26 cellular contexts compared by ENCODE assay signal in the genomic region with DNA sequence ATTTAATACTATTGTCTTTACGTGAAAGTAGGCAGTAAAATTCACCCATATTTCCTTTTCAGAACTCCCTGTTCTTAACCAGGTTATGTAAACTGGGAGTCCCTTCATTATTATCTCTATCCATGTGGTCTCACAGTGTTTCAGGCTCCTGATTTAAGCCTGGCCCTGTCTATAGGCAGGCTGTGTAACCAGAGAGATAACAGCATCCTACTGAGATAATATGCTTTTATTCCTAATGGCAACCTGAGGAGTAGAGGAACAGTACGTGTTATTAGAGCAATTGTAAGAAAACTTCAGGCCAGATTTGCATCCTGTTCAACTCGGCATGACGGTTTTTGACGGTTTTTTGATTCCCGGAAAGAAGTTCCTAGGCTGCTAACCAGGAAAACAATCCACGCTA. TPM values are rescaled to one million over a fixed set of nuclear protein-coding genes. Genes with fewer than 3 reads are reported as not detected.
"Had no signal": no experiment of that assay in that cellular context is flagged by ENCODE, and none has a peak within 500 bp of the region (broad histone marks: within the 10 kb centered on the region; RNA-seq: fewer than 3 reads in every experiment).

No MANE protein-coding gene starts in this region.

- H3K36me3 ChIP-seq: brain microvascular endothelial cell, sigmoid colon, WERI-Rb-1 had no signal

- DNase-seq: activated CD4-positive, alpha-beta T cell treated with anti-CD3 and anti-CD28 coated beads, Interleukin-2, amount 10 ng/mL, durations not matched to agents 7 days and 5 days; activated CD4-positive, CD25-positive, alpha-beta regulatory T cell treated with anti-CD3 and anti-CD28 coated beads, Interleukin-2, amount 50 U/mL, for 72 hours; activated CD8-positive, alpha-beta T cell treated with anti-CD3 and anti-CD28 coated beads, Interleukin-2, amount 10 ng/mL, durations not matched to agents 7 days and 5 days; activated gamma-delta T cell treated with Interleukin-2 at 50 U/mL for 16 hours; aorta; brain microvascular endothelial cell; caudate nucleus; effector memory CD8-positive, alpha-beta T cell; foreskin melanocyte; glutamatergic neuron; hippocampal formation; kidney glomerular epithelial cell; left ventricle myocardium superior; mammary epithelial cell; nephron progenitor cell; retina; sigmoid colon; stimulated activated CD4-positive, alpha-beta T cell treated with anti-CD3 and anti-CD28 coated beads, Interleukin-15, amount 100 ng/mL, for 24 hours; stimulated activated naive B cell treated with anti-CD40 and anti-IgM and Interleukin-4, amounts not matched to agents 10 μg/mL and 1 μg/mL and 100 μg/mL, for 72 hours; T-helper 1 cell; testis; WERI-Rb-1 had no signal

- H3K9me3 ChIP-seq: sigmoid colon, testis had no signal

- H3K27ac ChIP-seq: brain microvascular endothelial cell, sigmoid colon, testis, WERI-Rb-1 had no signal

- H3K4me1 ChIP-seq: sigmoid colon, testis had no signal

- H3K27me3 ChIP-seq: brain microvascular endothelial cell, sigmoid colon, testis had no signal

- H3K4me3 ChIP-seq: sigmoid colon, smooth muscle cell, testis had no signal

RNA-seq across cellular contexts. Expression of a gene that starts 16.9 kb away (rescaled TPM):
- total RNA-seq: activated CD4-positive, alpha-beta T cell treated with anti-CD3 and anti-CD28 coated beads, Interleukin-2, amount 10 ng/mL, durations not matched to agents 7 days and 5 days; activated CD8-positive, alpha-beta T cell treated with anti-CD3 and anti-CD28 coated beads, Interleukin-2, amount 10 ng/mL, durations not matched to agents 7 days and 5 days; aorta; endothelial cell of umbilical vein; esophagus mucosa; left ventricle myocardium superior; omental fat pad had no signal
